ENCODE assay signal across 11 cellular contexts in the genomic region with DNA sequence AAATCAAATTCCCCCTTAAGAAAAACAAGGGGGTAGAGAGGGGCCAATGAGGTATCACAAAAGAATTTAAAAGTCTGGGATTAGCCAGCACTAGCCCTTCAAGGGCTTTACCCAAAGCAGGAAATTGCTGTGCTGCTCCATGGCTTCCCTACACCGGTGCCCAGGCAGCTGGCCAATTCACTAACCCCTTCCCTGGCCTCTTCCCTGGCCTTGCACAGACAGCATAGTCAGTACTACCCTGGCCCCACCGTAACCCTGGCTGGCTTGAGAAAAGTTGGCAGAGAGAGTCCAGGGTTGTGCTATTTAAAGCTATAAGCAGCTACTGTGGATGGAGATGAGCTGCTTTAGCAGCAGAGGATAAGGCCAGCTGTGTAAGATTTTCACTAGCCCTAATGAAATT. TPM values are rescaled to one million over a fixed set of nuclear protein-coding genes. Genes with fewer than 3 reads are reported as not detected.
DNase-seq lines count a peak whose midpoint lies in the region; ATAC-seq and TF ChIP-seq lines count a peak whose summit lies in the region.
"Had no signal": no experiment of that assay in that cellular context is flagged by ENCODE, and none has a peak within 500 bp of the region (broad histone marks: within the 10 kb centered on the region; RNA-seq: fewer than 3 reads in every experiment).

No MANE protein-coding gene starts in this region.

- H3K4me1 ChIP-seq in thoracic aorta (ENCODE audit: control insufficient read depth in 1 of 2, low read depth in 2 of 2), result peaks cover 7 to 25% of the 10 kb centered on the region in 2 donors
- H3K4me1 ChIP-seq: SJSA1 had no signal

- no peak for TF ChIP-seq CTCF in thoracic aorta (IDR thresholded peaks at IDR 0.05)

- H3K27me3 ChIP-seq in MG63 (no peaks in the 10 kb centered on the region), thoracic aorta (replicated peaks; ENCODE audit: insufficient read depth) (no peaks in the 10 kb centered on the region)
- H3K27me3 ChIP-seq: SJSA1 had no signal

- H3K27ac ChIP-seq in thoracic aorta, result peak overlapping the region in 1 of 2 donors; percentile 1
- H3K27ac ChIP-seq: SJSA1 had no signal

- H3K9me3 ChIP-seq in MG63, result no peaks in the 10 kb centered on the region
- H3K9me3 ChIP-seq in thoracic aorta, result no peaks in the 10 kb centered on the region
- H3K9me3 ChIP-seq: SJSA1 had no signal

- ATAC-seq in thoracic aorta (ENCODE audit: insufficient number of reproducible peaks, low FRiP score, low read depth) (no peak), HG03097 (IDR thresholded peaks at IDR 0.05; ENCODE audit: low FRiP score, unreplicated experiment) (no peak)

- H3K36me3 ChIP-seq in MG63 (no peaks in the 10 kb centered on the region), thoracic aorta (no peaks in the 10 kb centered on the region)
- H3K36me3 ChIP-seq: SJSA1 had no signal

- DNase-seq in MG63 (peak; percentile 96), dermis blood vessel endothelial cell (peak; percentile 21), left kidney (ENCODE audit: low read depth, low spot score) (peak; percentile 50), thoracic aorta (ENCODE audit: low spot score) (peak; percentile 5), T-helper 9 cell (no peak)
- DNase-seq in activated CD4-positive, alpha-beta T cell treated with anti-CD3 and anti-CD28 coated beads for 1 hour, result no peak
- DNase-seq: activated CD4-positive, alpha-beta T cell treated with anti-CD3 and anti-CD28 coated beads, Interleukin-2, amount 10 ng/mL, durations not matched to agents 24 days and 14 days; activated naive CD4-positive, alpha-beta T cell treated with Interleukin-2 at 50 U/mL for 16 hours; NCI-H2227 treated with DMSO at 0.1 percent for 48 hours had no signal

- H3K4me3 ChIP-seq in MG63 (no peak overlapping the region), thoracic aorta (no peak overlapping the region)
- H3K4me3 ChIP-seq: SJSA1 had no signal

RNA-seq across cellular contexts. Expression of gene ADAMTS3, which starts 43.1 kb away (rescaled TPM):
- total RNA-seq in MG63 (2014; rRNA removed; shearing (Covaris generic); ENCODE audit: low replicate concordance), result 3.2 and 7.1 TPM in 2 replicates
- 0.51 and 0.68 TPM in 2 replicates for total RNA-seq in dermis blood vessel endothelial cell
- total RNA-seq in thoracic aorta, result 1 to 10 TPM; 2.3 to 5.4 TPM
- total RNA-seq: activated CD4-positive, alpha-beta T cell treated with anti-CD3 and anti-CD28 coated beads, Interleukin-2, amount 10 ng/mL, durations not matched to agents 24 days and 14 days had no signal

Comparison
In these comparisons a context has a peak if more than half of its experiments do, and no peak if none do; other contexts are left out.
1. DNase-seq: peak in MG63 (single experiment), dermis blood vessel endothelial cell (single experiment), left kidney (single experiment) and thoracic aorta (single experiment); none in activated CD4-positive, alpha-beta T cell treated with anti-CD3 and anti-CD28 coated beads for 1 hour (single experiment) and T-helper 9 cell (single experiment).